Comparison of ENCODE assay signal across 1 cellular context in the genomic region with DNA sequence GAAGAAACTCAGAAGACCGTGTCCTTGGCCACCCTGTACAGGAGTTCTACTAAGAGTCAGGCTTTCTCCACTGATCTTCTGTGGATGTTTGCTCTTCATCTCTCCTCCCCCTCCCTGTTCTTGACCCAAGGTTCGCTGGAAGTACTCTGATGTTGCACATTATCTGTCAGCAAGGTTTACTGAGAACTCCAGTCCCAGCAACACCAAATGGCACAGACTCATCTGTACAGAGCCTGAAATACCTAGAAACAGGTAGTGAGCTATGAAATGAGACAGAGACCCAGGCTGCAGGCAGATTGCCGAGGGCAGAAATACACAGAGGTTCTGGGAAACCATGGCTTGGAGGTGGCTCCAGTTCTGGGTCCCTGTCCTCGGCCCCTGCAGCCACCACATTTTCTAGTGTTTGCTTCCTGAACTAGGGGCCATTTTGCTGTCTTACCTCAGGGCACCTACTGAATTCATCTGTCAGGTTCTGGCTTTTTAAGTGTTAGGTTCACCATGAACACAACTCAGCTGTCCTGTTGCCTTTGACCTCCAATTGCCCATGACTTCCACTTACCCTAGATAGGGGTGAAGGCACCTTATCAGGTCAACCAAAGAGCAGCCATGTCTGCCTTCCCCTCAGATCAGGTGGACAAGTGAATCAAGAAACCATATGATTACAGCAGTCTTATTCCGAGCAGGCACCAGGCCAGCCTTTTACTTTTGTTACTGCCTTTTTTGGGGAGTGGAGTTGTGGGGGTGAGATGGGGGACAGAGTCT.
A peak's percentile ranks its signal among the peaks of the same experiment; 100 is the strongest.
TF ChIP-seq lines count a peak whose summit lies in the region.

No MANE protein-coding gene starts in this region.

TF ChIP-seq in K562, 482 proteins besides CTCF, POLR2A, EP300 and RAD21 (continued from another document and continues in another):
- TF ChIP-seq, protein P1, sequence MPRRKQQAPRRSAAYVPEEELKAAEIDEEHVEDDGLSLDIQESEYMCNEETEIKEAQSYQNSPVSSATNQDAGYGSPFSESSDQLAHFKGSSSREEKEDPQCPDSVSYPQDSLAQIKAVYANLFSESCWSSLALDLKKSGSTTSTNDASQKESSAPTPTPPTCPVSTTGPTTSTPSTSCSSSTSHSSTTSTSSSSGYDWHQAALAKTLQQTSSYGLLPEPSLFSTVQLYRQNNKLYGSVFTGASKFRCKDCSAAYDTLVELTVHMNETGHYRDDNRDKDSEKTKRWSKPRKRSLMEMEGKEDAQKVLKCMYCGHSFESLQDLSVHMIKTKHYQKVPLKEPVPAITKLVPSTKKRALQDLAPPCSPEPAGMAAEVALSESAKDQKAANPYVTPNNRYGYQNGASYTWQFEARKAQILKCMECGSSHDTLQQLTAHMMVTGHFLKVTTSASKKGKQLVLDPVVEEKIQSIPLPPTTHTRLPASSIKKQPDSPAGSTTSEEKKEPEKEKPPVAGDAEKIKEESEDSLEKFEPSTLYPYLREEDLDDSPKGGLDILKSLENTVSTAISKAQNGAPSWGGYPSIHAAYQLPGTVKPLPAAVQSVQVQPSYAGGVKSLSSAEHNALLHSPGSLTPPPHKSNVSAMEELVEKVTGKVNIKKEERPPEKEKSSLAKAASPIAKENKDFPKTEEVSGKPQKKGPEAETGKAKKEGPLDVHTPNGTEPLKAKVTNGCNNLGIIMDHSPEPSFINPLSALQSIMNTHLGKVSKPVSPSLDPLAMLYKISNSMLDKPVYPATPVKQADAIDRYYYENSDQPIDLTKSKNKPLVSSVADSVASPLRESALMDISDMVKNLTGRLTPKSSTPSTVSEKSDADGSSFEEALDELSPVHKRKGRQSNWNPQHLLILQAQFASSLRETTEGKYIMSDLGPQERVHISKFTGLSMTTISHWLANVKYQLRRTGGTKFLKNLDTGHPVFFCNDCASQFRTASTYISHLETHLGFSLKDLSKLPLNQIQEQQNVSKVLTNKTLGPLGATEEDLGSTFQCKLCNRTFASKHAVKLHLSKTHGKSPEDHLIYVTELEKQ (CRISPR knock-in tag; IDR thresholded peaks at IDR 0.05), result no peak
- TF ChIP-seq ZFP30 (CRISPR knock-in tag; IDR thresholded peaks at IDR 0.05; ENCODE audit: borderline replicate concordance) (no peak), KAT2B (IDR thresholded peaks at IDR 0.05; ENCODE audit: low read depth, low read length) (no peak), TEAD4 (IDR thresholded peaks at IDR 0.05; ENCODE audit: low read length) (no peak), TEAD4 (CRISPR knock-in tag; IDR thresholded peaks at IDR 0.05; ENCODE audit: borderline replicate concordance) (no peak), HDAC1 (IDR thresholded peaks at IDR 0.05) (no peak), ZNF583 (CRISPR knock-in tag; IDR thresholded peaks at IDR 0.05) (0 out of 2 replicates have a peak, but pooled peaks have one; percentile 47), ZNF140 (CRISPR knock-in tag; IDR thresholded peaks at IDR 0.05) (no peak), ZNF778 (CRISPR knock-in tag; IDR thresholded peaks at IDR 0.05) (no peak), CBFA2T3 (IDR thresholded peaks at IDR 0.05) (0 out of 2 replicates have a peak, but pooled peaks have one; percentile 14), FUS (optimal IDR thresholded peaks at IDR 0.05; ENCODE audit: low read depth, low read length) (no peak), GTF2E2 (tag; IDR thresholded peaks at IDR 0.05) (no peak), RBM25 (IDR thresholded peaks at IDR 0.05; ENCODE audit: low read depth, low read length, severe bottlenecking) (no peak), SIRT6 (IDR thresholded peaks at IDR 0.05; ENCODE audit: low read depth, low read length) (no peak), FOS (IDR thresholded peaks at IDR 0.05; ENCODE audit: extremely low read depth, insufficient read length) (no peak), KLF1 (tag; IDR thresholded peaks at IDR 0.05) (no peak), ZNF354B (CRISPR knock-in tag; IDR thresholded peaks at IDR 0.05) (no peak), MTF1 (CRISPR knock-in tag; IDR thresholded peaks at IDR 0.05; ENCODE audit: borderline replicate concordance) (no peak), TCF3 (CRISPR knock-in tag; IDR thresholded peaks at IDR 0.05) (no peak), NFXL1 (CRISPR knock-in tag; IDR thresholded peaks at IDR 0.05) (no peak), ZNF274 (IDR thresholded peaks at IDR 0.05; ENCODE audit: borderline replicate concordance, low read depth, low read length) (no peak), MEF2D (tag; conservative IDR thresholded peaks at IDR 0.05; ENCODE audit: low read depth) (no peak), SRSF9 (IDR thresholded peaks at IDR 0.05; ENCODE audit: borderline replicate concordance, low read depth, low read length) (no peak), MCM7 (IDR thresholded peaks at IDR 0.05) (no peak)
- TF ChIP-seq, protein P2, sequence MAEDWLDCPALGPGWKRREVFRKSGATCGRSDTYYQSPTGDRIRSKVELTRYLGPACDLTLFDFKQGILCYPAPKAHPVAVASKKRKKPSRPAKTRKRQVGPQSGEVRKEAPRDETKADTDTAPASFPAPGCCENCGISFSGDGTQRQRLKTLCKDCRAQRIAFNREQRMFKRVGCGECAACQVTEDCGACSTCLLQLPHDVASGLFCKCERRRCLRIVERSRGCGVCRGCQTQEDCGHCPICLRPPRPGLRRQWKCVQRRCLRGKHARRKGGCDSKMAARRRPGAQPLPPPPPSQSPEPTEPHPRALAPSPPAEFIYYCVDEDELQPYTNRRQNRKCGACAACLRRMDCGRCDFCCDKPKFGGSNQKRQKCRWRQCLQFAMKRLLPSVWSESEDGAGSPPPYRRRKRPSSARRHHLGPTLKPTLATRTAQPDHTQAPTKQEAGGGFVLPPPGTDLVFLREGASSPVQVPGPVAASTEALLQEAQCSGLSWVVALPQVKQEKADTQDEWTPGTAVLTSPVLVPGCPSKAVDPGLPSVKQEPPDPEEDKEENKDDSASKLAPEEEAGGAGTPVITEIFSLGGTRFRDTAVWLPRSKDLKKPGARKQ (CRISPR knock-in tag; IDR thresholded peaks at IDR 0.05), result no peak
- TF ChIP-seq, protein P3, sequence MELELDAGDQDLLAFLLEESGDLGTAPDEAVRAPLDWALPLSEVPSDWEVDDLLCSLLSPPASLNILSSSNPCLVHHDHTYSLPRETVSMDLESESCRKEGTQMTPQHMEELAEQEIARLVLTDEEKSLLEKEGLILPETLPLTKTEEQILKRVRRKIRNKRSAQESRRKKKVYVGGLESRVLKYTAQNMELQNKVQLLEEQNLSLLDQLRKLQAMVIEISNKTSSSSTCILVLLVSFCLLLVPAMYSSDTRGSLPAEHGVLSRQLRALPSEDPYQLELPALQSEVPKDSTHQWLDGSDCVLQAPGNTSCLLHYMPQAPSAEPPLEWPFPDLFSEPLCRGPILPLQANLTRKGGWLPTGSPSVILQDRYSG (tag; conservative IDR thresholded peaks at IDR 0.05; ENCODE audit: low read depth), result peak; percentile 68; the same call in 1 of the 2 replicates
- TF ChIP-seq, protein P4, sequence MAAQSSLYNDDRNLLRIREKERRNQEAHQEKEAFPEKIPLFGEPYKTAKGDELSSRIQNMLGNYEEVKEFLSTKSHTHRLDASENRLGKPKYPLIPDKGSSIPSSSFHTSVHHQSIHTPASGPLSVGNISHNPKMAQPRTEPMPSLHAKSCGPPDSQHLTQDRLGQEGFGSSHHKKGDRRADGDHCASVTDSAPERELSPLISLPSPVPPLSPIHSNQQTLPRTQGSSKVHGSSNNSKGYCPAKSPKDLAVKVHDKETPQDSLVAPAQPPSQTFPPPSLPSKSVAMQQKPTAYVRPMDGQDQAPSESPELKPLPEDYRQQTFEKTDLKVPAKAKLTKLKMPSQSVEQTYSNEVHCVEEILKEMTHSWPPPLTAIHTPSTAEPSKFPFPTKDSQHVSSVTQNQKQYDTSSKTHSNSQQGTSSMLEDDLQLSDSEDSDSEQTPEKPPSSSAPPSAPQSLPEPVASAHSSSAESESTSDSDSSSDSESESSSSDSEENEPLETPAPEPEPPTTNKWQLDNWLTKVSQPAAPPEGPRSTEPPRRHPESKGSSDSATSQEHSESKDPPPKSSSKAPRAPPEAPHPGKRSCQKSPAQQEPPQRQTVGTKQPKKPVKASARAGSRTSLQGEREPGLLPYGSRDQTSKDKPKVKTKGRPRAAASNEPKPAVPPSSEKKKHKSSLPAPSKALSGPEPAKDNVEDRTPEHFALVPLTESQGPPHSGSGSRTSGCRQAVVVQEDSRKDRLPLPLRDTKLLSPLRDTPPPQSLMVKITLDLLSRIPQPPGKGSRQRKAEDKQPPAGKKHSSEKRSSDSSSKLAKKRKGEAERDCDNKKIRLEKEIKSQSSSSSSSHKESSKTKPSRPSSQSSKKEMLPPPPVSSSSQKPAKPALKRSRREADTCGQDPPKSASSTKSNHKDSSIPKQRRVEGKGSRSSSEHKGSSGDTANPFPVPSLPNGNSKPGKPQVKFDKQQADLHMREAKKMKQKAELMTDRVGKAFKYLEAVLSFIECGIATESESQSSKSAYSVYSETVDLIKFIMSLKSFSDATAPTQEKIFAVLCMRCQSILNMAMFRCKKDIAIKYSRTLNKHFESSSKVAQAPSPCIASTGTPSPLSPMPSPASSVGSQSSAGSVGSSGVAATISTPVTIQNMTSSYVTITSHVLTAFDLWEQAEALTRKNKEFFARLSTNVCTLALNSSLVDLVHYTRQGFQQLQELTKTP (IDR thresholded peaks at IDR 0.05; ENCODE audit: low read depth in 1 of 2, partially characterized antibody in 2 of 2), result no peak
- TF ChIP-seq, protein P5, sequence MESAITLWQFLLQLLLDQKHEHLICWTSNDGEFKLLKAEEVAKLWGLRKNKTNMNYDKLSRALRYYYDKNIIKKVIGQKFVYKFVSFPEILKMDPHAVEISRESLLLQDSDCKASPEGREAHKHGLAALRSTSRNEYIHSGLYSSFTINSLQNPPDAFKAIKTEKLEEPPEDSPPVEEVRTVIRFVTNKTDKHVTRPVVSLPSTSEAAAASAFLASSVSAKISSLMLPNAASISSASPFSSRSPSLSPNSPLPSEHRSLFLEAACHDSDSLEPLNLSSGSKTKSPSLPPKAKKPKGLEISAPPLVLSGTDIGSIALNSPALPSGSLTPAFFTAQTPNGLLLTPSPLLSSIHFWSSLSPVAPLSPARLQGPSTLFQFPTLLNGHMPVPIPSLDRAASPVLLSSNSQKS (CRISPR knock-in tag; IDR thresholded peaks at IDR 0.05), result no peak
- TF ChIP-seq, protein P6, sequence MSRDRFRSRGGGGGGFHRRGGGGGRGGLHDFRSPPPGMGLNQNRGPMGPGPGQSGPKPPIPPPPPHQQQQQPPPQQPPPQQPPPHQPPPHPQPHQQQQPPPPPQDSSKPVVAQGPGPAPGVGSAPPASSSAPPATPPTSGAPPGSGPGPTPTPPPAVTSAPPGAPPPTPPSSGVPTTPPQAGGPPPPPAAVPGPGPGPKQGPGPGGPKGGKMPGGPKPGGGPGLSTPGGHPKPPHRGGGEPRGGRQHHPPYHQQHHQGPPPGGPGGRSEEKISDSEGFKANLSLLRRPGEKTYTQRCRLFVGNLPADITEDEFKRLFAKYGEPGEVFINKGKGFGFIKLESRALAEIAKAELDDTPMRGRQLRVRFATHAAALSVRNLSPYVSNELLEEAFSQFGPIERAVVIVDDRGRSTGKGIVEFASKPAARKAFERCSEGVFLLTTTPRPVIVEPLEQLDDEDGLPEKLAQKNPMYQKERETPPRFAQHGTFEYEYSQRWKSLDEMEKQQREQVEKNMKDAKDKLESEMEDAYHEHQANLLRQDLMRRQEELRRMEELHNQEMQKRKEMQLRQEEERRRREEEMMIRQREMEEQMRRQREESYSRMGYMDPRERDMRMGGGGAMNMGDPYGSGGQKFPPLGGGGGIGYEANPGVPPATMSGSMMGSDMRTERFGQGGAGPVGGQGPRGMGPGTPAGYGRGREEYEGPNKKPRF (IDR thresholded peaks at IDR 0.05; ENCODE audit: low read depth, low read length), result no peak
- TF ChIP-seq, protein P7, sequence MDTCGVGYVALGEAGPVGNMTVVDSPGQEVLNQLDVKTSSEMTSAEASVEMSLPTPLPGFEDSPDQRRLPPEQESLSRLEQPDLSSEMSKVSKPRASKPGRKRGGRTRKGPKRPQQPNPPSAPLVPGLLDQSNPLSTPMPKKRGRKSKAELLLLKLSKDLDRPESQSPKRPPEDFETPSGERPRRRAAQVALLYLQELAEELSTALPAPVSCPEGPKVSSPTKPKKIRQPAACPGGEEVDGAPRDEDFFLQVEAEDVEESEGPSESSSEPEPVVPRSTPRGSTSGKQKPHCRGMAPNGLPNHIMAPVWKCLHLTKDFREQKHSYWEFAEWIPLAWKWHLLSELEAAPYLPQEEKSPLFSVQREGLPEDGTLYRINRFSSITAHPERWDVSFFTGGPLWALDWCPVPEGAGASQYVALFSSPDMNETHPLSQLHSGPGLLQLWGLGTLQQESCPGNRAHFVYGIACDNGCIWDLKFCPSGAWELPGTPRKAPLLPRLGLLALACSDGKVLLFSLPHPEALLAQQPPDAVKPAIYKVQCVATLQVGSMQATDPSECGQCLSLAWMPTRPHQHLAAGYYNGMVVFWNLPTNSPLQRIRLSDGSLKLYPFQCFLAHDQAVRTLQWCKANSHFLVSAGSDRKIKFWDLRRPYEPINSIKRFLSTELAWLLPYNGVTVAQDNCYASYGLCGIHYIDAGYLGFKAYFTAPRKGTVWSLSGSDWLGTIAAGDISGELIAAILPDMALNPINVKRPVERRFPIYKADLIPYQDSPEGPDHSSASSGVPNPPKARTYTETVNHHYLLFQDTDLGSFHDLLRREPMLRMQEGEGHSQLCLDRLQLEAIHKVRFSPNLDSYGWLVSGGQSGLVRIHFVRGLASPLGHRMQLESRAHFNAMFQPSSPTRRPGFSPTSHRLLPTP (IDR thresholded peaks at IDR 0.05; ENCODE audit: borderline replicate concordance, extremely low read depth, insufficient read length), result no peak
- TF ChIP-seq, protein P8, sequence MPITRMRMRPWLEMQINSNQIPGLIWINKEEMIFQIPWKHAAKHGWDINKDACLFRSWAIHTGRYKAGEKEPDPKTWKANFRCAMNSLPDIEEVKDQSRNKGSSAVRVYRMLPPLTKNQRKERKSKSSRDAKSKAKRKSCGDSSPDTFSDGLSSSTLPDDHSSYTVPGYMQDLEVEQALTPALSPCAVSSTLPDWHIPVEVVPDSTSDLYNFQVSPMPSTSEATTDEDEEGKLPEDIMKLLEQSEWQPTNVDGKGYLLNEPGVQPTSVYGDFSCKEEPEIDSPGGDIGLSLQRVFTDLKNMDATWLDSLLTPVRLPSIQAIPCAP (CRISPR knock-in tag; IDR thresholded peaks at IDR 0.05; ENCODE audit: borderline replicate concordance), result no peak
- TF ChIP-seq, protein P9, sequence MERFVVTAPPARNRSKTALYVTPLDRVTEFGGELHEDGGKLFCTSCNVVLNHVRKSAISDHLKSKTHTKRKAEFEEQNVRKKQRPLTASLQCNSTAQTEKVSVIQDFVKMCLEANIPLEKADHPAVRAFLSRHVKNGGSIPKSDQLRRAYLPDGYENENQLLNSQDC (CRISPR knock-in tag; IDR thresholded peaks at IDR 0.05), result no peak
- TF ChIP-seq, protein P10, sequence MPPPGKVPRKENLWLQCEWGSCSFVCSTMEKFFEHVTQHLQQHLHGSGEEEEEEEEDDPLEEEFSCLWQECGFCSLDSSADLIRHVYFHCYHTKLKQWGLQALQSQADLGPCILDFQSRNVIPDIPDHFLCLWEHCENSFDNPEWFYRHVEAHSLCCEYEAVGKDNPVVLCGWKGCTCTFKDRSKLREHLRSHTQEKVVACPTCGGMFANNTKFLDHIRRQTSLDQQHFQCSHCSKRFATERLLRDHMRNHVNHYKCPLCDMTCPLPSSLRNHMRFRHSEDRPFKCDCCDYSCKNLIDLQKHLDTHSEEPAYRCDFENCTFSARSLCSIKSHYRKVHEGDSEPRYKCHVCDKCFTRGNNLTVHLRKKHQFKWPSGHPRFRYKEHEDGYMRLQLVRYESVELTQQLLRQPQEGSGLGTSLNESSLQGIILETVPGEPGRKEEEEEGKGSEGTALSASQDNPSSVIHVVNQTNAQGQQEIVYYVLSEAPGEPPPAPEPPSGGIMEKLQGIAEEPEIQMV (tag; conservative IDR thresholded peaks at IDR 0.05; ENCODE audit: low read depth), result 0 out of 2 replicates have a peak, but pooled peaks have one; percentile 36
